ENCODE assay signal across 8 cellular contexts in the genomic region with DNA sequence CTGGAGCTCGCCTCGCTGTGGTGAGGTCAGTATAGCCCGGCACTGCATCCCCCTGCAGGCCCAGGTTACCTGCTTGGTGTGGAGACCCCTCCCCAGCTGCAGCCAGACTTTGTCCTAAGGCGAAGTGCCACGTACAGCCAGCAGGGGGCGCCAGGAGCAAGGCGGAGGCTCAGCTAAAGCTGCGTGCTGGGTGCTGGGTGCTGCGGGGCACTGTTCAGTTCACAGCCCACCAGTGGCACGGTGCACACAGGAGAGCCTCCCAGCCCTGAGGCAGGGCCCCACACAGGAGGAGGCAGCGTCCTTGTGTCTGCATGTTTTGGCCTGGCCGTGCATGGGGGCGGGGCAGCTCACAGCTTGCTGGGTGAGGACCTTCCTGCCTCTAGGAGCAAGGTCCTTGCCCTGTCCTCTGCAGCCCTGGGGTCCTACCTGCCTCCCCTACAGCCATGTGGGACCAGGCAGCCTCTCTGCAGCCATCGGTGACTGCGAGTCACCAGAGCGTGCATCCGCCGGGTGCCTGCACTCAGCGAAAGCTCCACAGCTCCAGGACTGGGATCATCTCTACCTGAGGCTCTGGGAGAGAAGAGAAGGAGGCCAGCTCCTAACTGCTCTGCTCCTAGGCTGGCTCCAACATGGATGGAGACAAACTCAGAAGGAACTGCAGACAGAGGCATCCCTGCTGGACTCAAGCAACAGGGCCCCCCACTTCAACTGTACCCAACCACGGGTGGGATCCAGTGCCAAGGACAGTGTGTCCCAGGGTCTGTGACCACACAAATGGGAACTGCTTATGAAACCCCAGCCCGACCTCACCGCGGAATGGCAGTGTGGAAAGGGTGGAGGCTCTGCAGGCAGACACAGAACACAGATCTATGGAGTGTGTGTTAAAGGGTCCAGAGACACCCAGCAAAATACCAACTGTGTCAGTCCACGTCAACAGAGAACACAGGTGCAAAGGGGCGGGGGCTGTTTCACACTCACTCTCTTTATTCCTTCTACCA. TPM values are rescaled to one million over a fixed set of nuclear protein-coding genes. Genes with fewer than 3 reads are reported as not detected.
DNase-seq lines count a peak whose midpoint lies in the region; ATAC-seq and TF ChIP-seq lines count a peak whose summit lies in the region.

No MANE protein-coding gene starts in this region.

- intact Hi-C loops in posterior vena cava (cut with DNase I): loop anchor here (1.0 to 5.0 kb wide), 2 partner anchors 17 to 73 kb away; no protein-coding TSS in a partner anchor

- H3K4me3 ChIP-seq in AG09309 (ENCODE audit: control insufficient read depth, low read depth, low read length) (no peak overlapping the region), foreskin fibroblast (ENCODE audit: low read depth in 1 of 2, low read length in 2 of 2) (no peak overlapping the region)

- TF ChIP-seq CTCF in AG09309 (IDR thresholded peaks at IDR 0.05; ENCODE audit: control insufficient read depth, insufficient read depth, low read depth, low read length, missing control alignments) (peak; percentile 96), foreskin fibroblast (IDR thresholded peaks at IDR 0.05; ENCODE audit: low read depth, low read length) (peak; percentile 96)

- ATAC-seq in GM18519 (IDR thresholded peaks at IDR 0.05; ENCODE audit: low FRiP score, unreplicated experiment): no peak
- ATAC-seq in GM18909 (IDR thresholded peaks at IDR 0.05; ENCODE audit: poor library complexity, unreplicated experiment): no peak

- DNase-seq in AG09309 (ENCODE audit: low read depth) (no peak), H4 (ENCODE audit: low spot score) (peak; percentile 46), RPMI7951 (ENCODE audit: low read depth) (peak; percentile 39), foreskin fibroblast (peak in 1 of 2 donors; percentile 62), posterior vena cava (ENCODE audit: low spot score) (peak; percentile 91)
- peak; percentile 61 for DNase-seq in activated T-helper 9 cell treated with anti-CD3 and anti-CD28 coated beads, Interleukin-2, amount 50 U/mL, for 16 hours (ENCODE audit: low read depth)

RNA-seq across cellular contexts. Expression of gene SLC7A5, which starts 19.0 kb away (rescaled TPM):
- total RNA-seq in H4 (2014; rRNA removed; shearing (Covaris generic)): 143 and 153 TPM in 2 replicates
- 27.3 and 31.8 TPM in 2 replicates for total RNA-seq in RPMI7951 (2014; rRNA removed; shearing (Covaris generic))
- 10 to 100 TPM; 13.6 to 17.7 TPM for total RNA-seq in posterior vena cava
